8 cellular contexts compared by ENCODE assay signal in the genomic region with DNA sequence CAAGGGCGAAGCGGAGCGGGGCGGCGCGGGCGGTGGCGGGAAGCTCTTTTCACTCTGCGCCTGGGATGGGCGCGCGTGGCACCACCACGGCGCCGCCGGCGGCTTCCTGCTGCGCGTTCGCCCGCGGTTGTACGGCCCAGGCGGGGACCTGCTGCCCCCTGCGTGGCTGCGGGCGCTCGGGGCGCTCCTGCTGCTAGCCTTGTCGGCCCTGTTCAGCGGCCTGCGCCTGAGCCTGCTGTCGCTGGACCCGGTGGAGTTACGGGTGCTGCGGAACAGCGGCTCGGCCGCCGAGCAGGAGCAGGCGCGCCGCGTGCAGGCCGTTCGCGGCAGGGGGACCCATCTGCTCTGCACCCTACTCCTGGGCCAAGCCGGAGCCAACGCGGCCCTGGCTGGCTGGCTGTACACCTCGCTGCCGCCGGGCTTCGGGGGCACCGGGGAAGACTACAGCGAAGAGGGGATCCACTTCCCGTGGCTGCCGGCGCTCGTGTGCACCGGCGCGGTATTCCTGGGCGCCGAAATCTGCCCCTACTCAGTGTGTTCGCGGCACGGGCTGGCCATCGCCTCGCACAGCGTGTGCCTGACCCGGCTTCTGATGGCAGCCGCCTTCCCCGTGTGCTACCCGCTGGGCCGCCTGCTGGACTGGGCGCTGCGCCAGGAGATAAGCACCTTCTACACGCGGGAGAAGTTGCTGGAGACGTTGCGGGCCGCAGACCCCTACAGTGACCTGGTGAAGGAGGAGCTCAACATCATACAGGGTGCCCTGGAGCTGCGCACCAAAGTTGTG. TPM values are rescaled to one million over a fixed set of nuclear protein-coding genes. Genes with fewer than 3 reads are reported as not detected.
DNase-seq lines count a peak whose midpoint lies in the region; ATAC-seq and TF ChIP-seq lines count a peak whose summit lies in the region.

No MANE protein-coding gene starts in this region.

- H3K4me3 ChIP-seq in dorsolateral prefrontal cortex, result peak overlapping the region; percentile 29 to 77 (median 66)
- peak overlapping the region; percentile 49 for H3K4me3 ChIP-seq in mesodermal cell (ENCODE audit: extremely low read depth, insufficient read depth, low read length, poor library complexity, severe bottlenecking)
- peak overlapping the region; percentile 56 to 63 for H3K4me3 ChIP-seq in vagina

- intact Hi-C loops in dorsolateral prefrontal cortex (cut with DNase I) (no loop called here), vagina (cut with DNase I) (no loop called here)

- H3K27me3 ChIP-seq in dorsolateral prefrontal cortex, result peaks cover 0 to 44% (median 10%) of the 10 kb centered on the region in 45 donors
- no peaks in the 10 kb centered on the region for H3K27me3 ChIP-seq in vagina

- WGBS in mesodermal cell (ENCODE audit: insufficient coverage in 2 of 2), 2 experiments, result 9% methylated on average over 75 to 78 of the region's 84 CpGs

- DNase-seq in ELF-1 (ENCODE audit: low read depth, low spot score) (peak; percentile 50), NCI-H510A treated with DMSO at 0.1 percent for 48 hours (lab: John Stamatoyannopoulos, UW) (peak; percentile 28), dorsolateral prefrontal cortex (peak in 6 of 10 donors; percentile 35 to 64 (median 48)), vagina (ENCODE audit: extremely low spot score in 2 of 2) (no peak), SIG-M5 (lab: John Stamatoyannopoulos, UW) (no peak), inferior parietal cortex (ENCODE audit: extremely low spot score) (no peak)

- no peaks in the 10 kb centered on the region for H3K9me3 ChIP-seq in mesodermal cell (ENCODE audit: control insufficient read depth, low read length)
- H3K9me3 ChIP-seq in vagina, result no peaks in the 10 kb centered on the region

- TF ChIP-seq POLR2A in vagina (IDR thresholded peaks at IDR 0.05), result no peak

- TF ChIP-seq CTCF in dorsolateral prefrontal cortex (IDR thresholded peaks at IDR 0.05 in 54 of 56, conservative IDR thresholded peaks at IDR 0.05 in 2 of 56; ENCODE audit: low read depth in 1 of 56, partially characterized antibody in 56 of 56), result no peak
- no peak for TF ChIP-seq CTCF in vagina (IDR thresholded peaks at IDR 0.05)

- H3K27ac ChIP-seq in dorsolateral prefrontal cortex (peak overlapping the region in 53 of 59 donors; percentile 2 to 91 (median 78)), mesodermal cell (ENCODE audit: low read depth, low read length, severe bottlenecking) (no peak overlapping the region), vagina (no peak overlapping the region)

- H3K4me1 ChIP-seq in mesodermal cell (ENCODE audit: control insufficient read depth, insufficient read depth, low read length, poor library complexity, severe bottlenecking) (peaks cover 3% of the 10 kb centered on the region), vagina (peaks cover 21% of the 10 kb centered on the region)

- ATAC-seq in GM21786 (IDR thresholded peaks at IDR 0.05; ENCODE audit: unreplicated experiment), result peak; percentile 36

- no peaks in the 10 kb centered on the region for H3K36me3 ChIP-seq in mesodermal cell (ENCODE audit: control insufficient read depth, insufficient read depth, low read length)
- H3K36me3 ChIP-seq in vagina, result no peaks in the 10 kb centered on the region

RNA-seq across cellular contexts. Expression of gene CNNM1, which starts 0.9 kb away (rescaled TPM):
- total RNA-seq in dorsolateral prefrontal cortex (10 to 100 TPM; 11.7 to 66.4 (median 38.9) TPM), vagina (2.5 TPM)
- polyA plus RNA-seq in mesodermal cell (2013, experiment 1 of 2), result 0.29 TPM
- polyA plus RNA-seq in mesodermal cell (2013, experiment 2 of 2), result 0.40 TPM

Comparison
In these comparisons a context has a peak if more than half of its experiments do, and no peak if none do; other contexts are left out.
1. DNase-seq: peak in ELF-1 (single experiment), NCI-H510A treated with DMSO at 0.1 percent for 48 hours (single experiment) and dorsolateral prefrontal cortex (6 of 10); none in vagina (0 of 2), SIG-M5 (single experiment) and inferior parietal cortex (single experiment).
2. H3K27ac ChIP-seq: peak in dorsolateral prefrontal cortex (53 of 59); none in mesodermal cell (single experiment) and vagina (single experiment).
3. Peak in every context shown above with its lines, with median percentiles within 50 percentile points of each other: H3K4me3 ChIP-seq.